Comparison of ENCODE assay signal across 28 cellular contexts in genomic region chr6:93790976-93791375, GRCh38.
"Had no signal": no experiment of that assay in that cellular context is flagged by ENCODE, and none has a peak within 500 bp of the region (broad histone marks: within the 10 kb centered on the region; RNA-seq: fewer than 3 reads in every experiment).

No MANE protein-coding gene starts in this region.

- H3K27ac Mint-ChIP-seq: activated CD8-positive, alpha-beta memory T cell treated with anti-CD3 and anti-CD28 coated beads, Interleukin-2, amount 10 ng/mL, durations not matched to agents 7 days and 5 days; activated CD8-positive, alpha-beta T cell treated with anti-CD3 and anti-CD28 coated beads, Interleukin-2, amount 10 ng/mL, durations not matched to agents 7 days and 5 days; activated naive CD4-positive, alpha-beta T cell treated with anti-CD3 and anti-CD28 coated beads, Interleukin-2, amount 50 U/mL, for 24 hours; activated naive CD8-positive, alpha-beta T cell treated with anti-CD3 and anti-CD28 coated beads, Interleukin-2, amount 50 U/mL, for 24 hours; activated T-helper 2 cell treated with anti-CD3 and anti-CD28 coated beads, Interferon-gamma antibody, Interleukin-2, Interleukin-4, amounts not matched to agents 10 μg/mL and 5 μg/mL and 100 μg/mL, durations not matched to agents 14 hours and 24 hours and 36 hours; effector memory CD8-positive, alpha-beta T cell; nephron progenitor cell; T-helper 17 cell; WTC11 had no signal

- H3K4me3 ChIP-seq: heart right ventricle, left lung, lung, pancreas, psoas muscle, right atrium auricular region, spleen, suprapubic skin, tibial artery, upper lobe of right lung had no signal

- H3K4me1 ChIP-seq: left lung, pancreas, psoas muscle, spleen, suprapubic skin, tibial artery, upper lobe of right lung had no signal

- H3K4me3 Mint-ChIP-seq: activated CD8-positive, alpha-beta memory T cell treated with anti-CD3 and anti-CD28 coated beads, Interleukin-2, amount 10 ng/mL, durations not matched to agents 7 days and 5 days; activated CD8-positive, alpha-beta T cell treated with anti-CD3 and anti-CD28 coated beads, Interleukin-2, amount 10 ng/mL, durations not matched to agents 7 days and 5 days; activated naive CD4-positive, alpha-beta T cell treated with anti-CD3 and anti-CD28 coated beads, Interleukin-2, amount 50 U/mL, for 24 hours; activated naive CD8-positive, alpha-beta T cell treated with anti-CD3 and anti-CD28 coated beads, Interleukin-2, amount 50 U/mL, for 24 hours; effector memory CD8-positive, alpha-beta T cell; naive B cell; nephron progenitor cell; T-helper 17 cell; WTC11 had no signal

- DNase-seq: activated CD8-positive, alpha-beta memory T cell treated with anti-CD3 and anti-CD28 coated beads, Interleukin-2, amount 10 ng/mL, durations not matched to agents 7 days and 5 days; activated CD8-positive, alpha-beta T cell treated with anti-CD3 and anti-CD28 coated beads, Interleukin-2, amount 10 ng/mL, durations not matched to agents 7 days and 5 days; activated naive CD8-positive, alpha-beta T cell treated with anti-CD3 and anti-CD28 coated beads, Interleukin-2, amount 50 U/mL, for 24 hours; activated T-cell treated with anti-CD3 and anti-CD28 coated beads, Interleukin-2, amount 50 U/mL, for 48 hours; anterior cingulate cortex; cortex of kidney; effector memory CD8-positive, alpha-beta T cell; erythroblast; foreskin melanocyte; heart right ventricle; left lung; naive B cell; nephron progenitor cell; pancreas; psoas muscle; spleen; stimulated activated naive CD4-positive, alpha-beta T cell; T-helper 17 cell; T1000; tibial artery; upper lobe of right lung had no signal

- H3K27me3 Mint-ChIP-seq: activated CD8-positive, alpha-beta memory T cell treated with anti-CD3 and anti-CD28 coated beads, Interleukin-2, amount 10 ng/mL, durations not matched to agents 7 days and 5 days; activated naive CD4-positive, alpha-beta T cell treated with anti-CD3 and anti-CD28 coated beads, Interleukin-2, amount 50 U/mL, for 24 hours; activated naive CD8-positive, alpha-beta T cell treated with anti-CD3 and anti-CD28 coated beads, Interleukin-2, amount 50 U/mL, for 24 hours; effector memory CD8-positive, alpha-beta T cell; naive B cell; T-helper 17 cell had no signal

- ATAC-seq: activated CD8-positive, alpha-beta memory T cell treated with anti-CD3 and anti-CD28 coated beads, Interleukin-2, amount 10 ng/mL, durations not matched to agents 7 days and 5 days; activated CD8-positive, alpha-beta T cell treated with anti-CD3 and anti-CD28 coated beads, Interleukin-2, amount 10 ng/mL, durations not matched to agents 7 days and 5 days; activated naive CD8-positive, alpha-beta T cell treated with anti-CD3 and anti-CD28 coated beads, Interleukin-2, amount 50 U/mL, for 24 hours; effector memory CD8-positive, alpha-beta T cell; heart right ventricle; left lung; pancreas; psoas muscle; T-helper 17 cell; upper lobe of right lung; WTC11 had no signal

- H3K9me3 ChIP-seq: heart right ventricle, left lung, neutrophil, pancreas, psoas muscle, right atrium auricular region, spleen, suprapubic skin, tibial artery, upper lobe of right lung had no signal

- H3K36me3 ChIP-seq: heart right ventricle, left lung, neutrophil, pancreas, right atrium auricular region, spleen, suprapubic skin, tibial artery, upper lobe of right lung had no signal

- H3K9me3 Mint-ChIP-seq: nephron progenitor cell, WTC11 had no signal

- H3K4me1 Mint-ChIP-seq: activated CD8-positive, alpha-beta memory T cell treated with anti-CD3 and anti-CD28 coated beads, Interleukin-2, amount 10 ng/mL, durations not matched to agents 7 days and 5 days; activated naive CD4-positive, alpha-beta T cell treated with anti-CD3 and anti-CD28 coated beads, Interleukin-2, amount 50 U/mL, for 24 hours; activated naive CD8-positive, alpha-beta T cell treated with anti-CD3 and anti-CD28 coated beads, Interleukin-2, amount 50 U/mL, for 24 hours; naive B cell; T-helper 17 cell had no signal

- H3K36me3 Mint-ChIP-seq: activated CD8-positive, alpha-beta memory T cell treated with anti-CD3 and anti-CD28 coated beads, Interleukin-2, amount 10 ng/mL, durations not matched to agents 7 days and 5 days; activated naive CD4-positive, alpha-beta T cell treated with anti-CD3 and anti-CD28 coated beads, Interleukin-2, amount 50 U/mL, for 24 hours; naive B cell; WTC11 had no signal

- H3K27me3 ChIP-seq: heart right ventricle, left lung, neutrophil, pancreas, right atrium auricular region, spleen, suprapubic skin, tibial artery, upper lobe of right lung had no signal

- H3K27ac ChIP-seq: left lung, neutrophil, pancreas, psoas muscle, right atrium auricular region, spleen, suprapubic skin, tibial artery, upper lobe of right lung had no signal
